ENCODE assay signal across 2 cellular contexts in genomic region chr19:12837225-12837624, GRCh38.
A peak's percentile ranks its signal among the peaks of the same experiment; 100 is the strongest.
TF ChIP-seq lines count a peak whose summit lies in the region.

No MANE protein-coding gene starts in this region.

TF ChIP-seq in HEK293, 187 proteins besides CTCF, POLR2A, EP300 and RAD21:
- TF ChIP-seq ZNF266 (tag by site-specific recombination; IDR thresholded peaks at IDR 0.05; ENCODE audit: low read depth) (no peak), ZNF398 (tag by site-specific recombination; IDR thresholded peaks at IDR 0.05) (peak; percentile 62), ZNF621 (tag by site-specific recombination; IDR thresholded peaks at IDR 0.05) (no peak), ZNF488 (tag by site-specific recombination; IDR thresholded peaks at IDR 0.05) (no peak), ZNF426 (tag by site-specific recombination; IDR thresholded peaks at IDR 0.05) (no peak), FEZF1 (tag by site-specific recombination; IDR thresholded peaks at IDR 0.05) (no peak), ZNF670 (tag by site-specific recombination; IDR thresholded peaks at IDR 0.05; ENCODE audit: low read depth) (no peak), ZNF24 (tag by site-specific recombination; IDR thresholded peaks at IDR 0.05) (peak; percentile 73; the same call in 1 of the 2 replicates), ZNF629 (tag by site-specific recombination; IDR thresholded peaks at IDR 0.05) (0 out of 2 replicates have a peak, but pooled peaks have one; percentile 11), ZNF580 (tag by site-specific recombination; IDR thresholded peaks at IDR 0.05) (no peak), PATZ1 (tag by site-specific recombination; IDR thresholded peaks at IDR 0.05) (peak; percentile 63), ZEB2 (tag by site-specific recombination; IDR thresholded peaks at IDR 0.05) (no peak), ZNF37A (tag by site-specific recombination; IDR thresholded peaks at IDR 0.05) (no peak), ZNF701 (tag by site-specific recombination; IDR thresholded peaks at IDR 0.05) (no peak), ZBTB8A (tag by site-specific recombination; IDR thresholded peaks at IDR 0.05) (no peak), ZXDB (tag by site-specific recombination; IDR thresholded peaks at IDR 0.05) (no peak), ZNF174 (tag by site-specific recombination; IDR thresholded peaks at IDR 0.05) (no peak), ZNF16 (tag by site-specific recombination; IDR thresholded peaks at IDR 0.05; ENCODE audit: low read depth) (peak; percentile 81), ZBTB10 (tag by site-specific recombination; IDR thresholded peaks at IDR 0.05) (no peak)

TF ChIP-seq in K562, 482 proteins besides CTCF, POLR2A, EP300 and RAD21:
- TF ChIP-seq SFPQ (IDR thresholded peaks at IDR 0.05; ENCODE audit: low read depth, low read length), result no peak
- no peak for TF ChIP-seq HINFP (tag; conservative IDR thresholded peaks at IDR 0.05; ENCODE audit: low read depth)
- peak; percentile 60 for TF ChIP-seq ZFP36 (IDR thresholded peaks at IDR 0.05; ENCODE audit: low read depth, low read length, partially characterized antibody)
- TF ChIP-seq JUND (IDR thresholded peaks at IDR 0.05; ENCODE audit: borderline replicate concordance, low read depth, low read length), result peak; percentile 54
- TF ChIP-seq JUND (tag; IDR thresholded peaks at IDR 0.05; ENCODE audit: borderline replicate concordance, low read depth, low read length), result no peak
- 0 out of 2 replicates have a peak, but pooled peaks have one; percentile 2 for TF ChIP-seq CBFA2T2 (conservative IDR thresholded peaks at IDR 0.05)
- no peak for TF ChIP-seq PREB (CRISPR knock-in tag; IDR thresholded peaks at IDR 0.05)
- TF ChIP-seq CAMTA2 (CRISPR knock-in tag; conservative IDR thresholded peaks at IDR 0.05), result no peak
- TF ChIP-seq RBM25 (IDR thresholded peaks at IDR 0.05; ENCODE audit: low read depth, low read length, severe bottlenecking), result peak; percentile 14
- TF ChIP-seq DPF2 (IDR thresholded peaks at IDR 0.05), result peak; percentile 45
- TF ChIP-seq THRB (CRISPR knock-in tag; conservative IDR thresholded peaks at IDR 0.05), result no peak
- 0 out of 2 replicates have a peak, but pooled peaks have one; percentile 13 for TF ChIP-seq CBFA2T3 (IDR thresholded peaks at IDR 0.05)
- TF ChIP-seq JUN (IDR thresholded peaks at IDR 0.05; ENCODE audit: borderline replicate concordance, low read depth, low read length), result 0 out of 2 replicates have a peak, but pooled peaks have one; percentile 23
- TF ChIP-seq JUN (CRISPR knock-in tag; IDR thresholded peaks at IDR 0.05; ENCODE audit: borderline replicate concordance), result no peak
- TF ChIP-seq ATF3 (IDR thresholded peaks at IDR 0.05), result peak; percentile 78
- no peak for TF ChIP-seq ATF3 (CRISPR knock-in tag; conservative IDR thresholded peaks at IDR 0.05)
- TF ChIP-seq ZNF24 (IDR thresholded peaks at IDR 0.05), result peak; percentile 94
- no peak for TF ChIP-seq ATF4 (CRISPR knock-in tag; IDR thresholded peaks at IDR 0.05)
- TF ChIP-seq KDM1A (IDR thresholded peaks at IDR 0.05), result peak; percentile 78 to 80
